8 cellular contexts compared by ENCODE assay signal in the genomic region with DNA sequence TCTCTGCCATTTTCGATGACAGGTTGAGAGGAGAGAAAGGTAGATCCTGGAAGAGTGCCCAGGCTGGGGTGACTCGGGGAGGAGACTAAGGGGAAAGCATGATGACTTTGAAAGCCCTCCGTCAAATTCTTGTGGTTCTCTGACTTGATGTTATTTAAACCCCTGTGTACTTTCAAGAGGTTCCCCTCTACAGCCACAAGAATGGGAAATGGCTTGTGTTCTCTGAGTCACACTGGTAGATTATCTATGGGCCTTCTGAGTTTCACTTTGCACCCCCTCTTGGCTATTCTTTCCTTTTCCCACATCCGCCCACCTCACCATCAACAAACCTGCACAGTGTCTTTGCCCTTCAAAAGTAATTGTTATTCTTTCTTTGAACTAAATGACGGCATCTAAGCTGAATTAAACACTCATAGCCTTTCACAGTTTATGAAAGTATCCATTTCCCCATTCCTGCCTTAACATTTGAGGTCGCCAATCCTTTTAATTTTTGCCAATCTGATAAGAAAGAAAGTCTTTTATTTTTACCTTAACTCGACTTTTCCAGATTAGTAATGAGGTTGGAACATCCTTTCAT. TPM values are rescaled to one million over a fixed set of nuclear protein-coding genes. Genes with fewer than 3 reads are reported as not detected.
DNase-seq lines count a peak whose midpoint lies in the region; ATAC-seq, FAIRE-seq and TF ChIP-seq lines count a peak whose summit lies in the region.

No MANE protein-coding gene starts in this region.

- RAD21 ChIA-PET in GM12878 (lab: Charles Lee; ENCODE audit: unreplicated experiment): interaction anchor here (0.6 to 4.9 kb wide), 3 partner anchors 10 to 275 kb away, joined by 3 to 35 read pairs (median 4); no protein-coding TSS in a partner anchor

- peak; percentile 94 for FAIRE-seq in GM12878 (lab: Jason Lieb, UNC)

- H3K4me2 ChIP-seq in GM12878 (ENCODE audit: control insufficient read depth, insufficient read depth): peak overlapping the region; percentile 64

- H3K4me3 Mint-ChIP-seq in nephron progenitor cell: no peak overlapping the region

- no TSS peak for BruUV-seq in GM12878 (replicated peaks; lab: Mats Ljungman, UMichigan)

- in situ Hi-C loops in ACHN (cut with HindIII; ENCODE audit: low pct_ligation_motif_present, low pct_unique_long_range_greater_than_20kb, low sequenced_read_pairs) (no loop called here), GM12878 (cut with MboI) (no loop called here)

- no peaks in the 10 kb centered on the region for H3K36me3 Mint-ChIP-seq in nephron progenitor cell (ENCODE audit: low read depth)

- no peaks in the 10 kb centered on the region for H4K20me1 ChIP-seq in GM12878 (ENCODE audit: control insufficient read depth, insufficient read depth)

- peaks cover 41% of the 10 kb centered on the region for H3K4me1 ChIP-seq in GM12878 (ENCODE audit: control insufficient read depth, insufficient read depth, low read length)

- peaks cover 13% of the 10 kb centered on the region for H3K4me1 Mint-ChIP-seq in nephron progenitor cell

- no peaks in the 10 kb centered on the region for H3K9me3 Mint-ChIP-seq in nephron progenitor cell

- no peak for TF ChIP-seq POLR2A in GM12878 (IDR thresholded peaks at IDR 0.05; ENCODE audit: low read depth, low read length)

- H3K9me3 ChIP-seq in GM12878 (replicated peaks; ENCODE audit: control insufficient read depth, insufficient read depth, low read length): no peaks in the 10 kb centered on the region

- 0 out of 2 replicates have a peak overlapping the region, but pooled peaks have one; percentile 35 for H3K4me3 ChIP-seq in GM12878

- no peak for TF ChIP-seq CTCF in GM12878 (IDR thresholded peaks at IDR 0.05 in 2 of 3, conservative IDR thresholded peaks at IDR 0.05 in 1 of 3; ENCODE audit: control insufficient read depth in 2 of 3, extremely low read depth in 1 of 3, insufficient read depth in 1 of 3, low read depth in 3 of 3, low read length in 3 of 3)
- TF ChIP-seq CTCF in nephron progenitor cell (IDR thresholded peaks at IDR 0.05): no peak

- POLR2A ChIA-PET in GM12878 (lab: Charles Lee): interaction anchor here (1.7 kb wide), 1 partner anchor 9 kb away, joined by 12 read pairs; no protein-coding TSS in a partner anchor

- 0 out of 2 replicates have a peak overlapping the region, but pooled peaks have one; percentile 30 for H3K9ac ChIP-seq in GM12878 (ENCODE audit: control insufficient read depth, insufficient read depth, low read length)

- no peak overlapping the region for H3K27ac Mint-ChIP-seq in nephron progenitor cell

- no peaks in the 10 kb centered on the region for H3K27me3 ChIP-seq in GM12878 (replicated peaks in 1 of 2; ENCODE audit: control insufficient read depth in 2 of 2, insufficient read depth in 2 of 2, low read length in 1 of 2)

- peaks cover 7% of the 10 kb centered on the region for H3K27me3 Mint-ChIP-seq in nephron progenitor cell (ENCODE audit: low read depth, poor library complexity)

- TF ChIP-seq RAD21 in GM12878 (IDR thresholded peaks at IDR 0.05; ENCODE audit: insufficient read depth, low read depth, low read length): no peak

- 2% methylated on average over 7 of the region's 7 CpGs for WGBS in GM12878 (ENCODE audit: insufficient coverage, insufficient replicate concordance, low lambda C conversion rate, missing lambda C conversion rate)

- no peak overlapping the region for H2AFZ ChIP-seq in GM12878 (ENCODE audit: control insufficient read depth, low read depth, low read length)

- SMC1A ChIA-PET in GM12878 (lab: Charles Lee; ENCODE audit: uncharacterized antibody, unreplicated experiment): interaction anchor here (0.7 to 4.1 kb wide), 6 partner anchors 9 to 83 kb away, joined by 3 to 32 read pairs (median 4); no protein-coding TSS in a partner anchor

- H3K27ac ChIP-seq in GM12878 (ENCODE audit: control insufficient read depth, insufficient read depth): peak overlapping the region; percentile 46

- peak; percentile 83 for DNase-seq in ACHN
- DNase-seq in T-helper 2 cell: peak in 3 of 5 experiments; percentile 26 to 86 (median 82)
- DNase-seq in GM12878 (ENCODE audit: low read depth, low spot score): peak; percentile 95
- DNase-seq in stimulated activated CD4-positive, alpha-beta T cell treated with anti-CD3 and anti-CD28 coated beads, Interleukin-15, amount 100 ng/mL, for 24 hours: peak; percentile 85
- no peak for DNase-seq in nephron progenitor cell
- DNase-seq in COLO668 (lab: John Stamatoyannopoulos, UW; ENCODE audit: unreplicated experiment): no peak

- no peaks in the 10 kb centered on the region for H3K79me2 ChIP-seq in GM12878 (ENCODE audit: control insufficient read depth, insufficient read depth, low read length)

- CTCF ChIA-PET in GM12878 (lab: Yijun Ruan, JAX): interaction anchor here (1.2 to 1.5 kb wide), 3 partner anchors 8 to 116 kb away, joined by 3 read pairs; no protein-coding TSS in a partner anchor

- peak; percentile 95 to 97 for TF ChIP-seq EP300 in GM12878 (IDR thresholded peaks at IDR 0.05; ENCODE audit: borderline replicate concordance in 1 of 2, control insufficient read depth in 1 of 2, low read depth in 2 of 2, low read length in 2 of 2)

- intact Hi-C loops in GM12878 (cut with micrococcal nuclease; ENCODE audit: unreplicated experiment): loop anchor here (5.0 kb wide), 1 partner anchor 79 kb away; no protein-coding TSS in a partner anchor

- ATAC-seq in GM19395 (IDR thresholded peaks at IDR 0.05; ENCODE audit: unreplicated experiment) (peak; percentile 67), HG03469 (IDR thresholded peaks at IDR 0.05; ENCODE audit: unreplicated experiment) (peak; percentile 47), GM12878 (peak; percentile 75)

- no peaks in the 10 kb centered on the region for H3K36me3 ChIP-seq in GM12878 (ENCODE audit: control insufficient read depth in 2 of 2, insufficient read depth in 2 of 2, low read length in 1 of 2)

TF ChIP-seq in GM12878, 131 proteins besides CTCF, POLR2A, EP300 and RAD21 (continues in another document):
- TF ChIP-seq SMC3 (IDR thresholded peaks at IDR 0.05; ENCODE audit: borderline replicate concordance, low read length) (no peak), CBFB (IDR thresholded peaks at IDR 0.05; ENCODE audit: low read depth) (peak; percentile 89), MYC (IDR thresholded peaks at IDR 0.05; ENCODE audit: insufficient read depth, insufficient read length, insufficient replicate concordance, low read length, severe bottlenecking) (no peak), TARDBP (IDR thresholded peaks at IDR 0.05; ENCODE audit: borderline replicate concordance) (no peak; the same call in 1 of the 2 replicates), DPF2 (IDR thresholded peaks at IDR 0.05) (peak; percentile 93), PAX8 (IDR thresholded peaks at IDR 0.05) (no peak), HDAC2 (IDR thresholded peaks at IDR 0.05) (no peak), MTA3 (IDR thresholded peaks at IDR 0.05; ENCODE audit: borderline replicate concordance, low read length) (peak; percentile 99), SIN3A (IDR thresholded peaks at IDR 0.05; ENCODE audit: low read depth, low read length) (no peak), TAF1 (IDR thresholded peaks at IDR 0.05; ENCODE audit: borderline replicate concordance, low read depth, low read length) (no peak)
- TF ChIP-seq, protein P1, sequence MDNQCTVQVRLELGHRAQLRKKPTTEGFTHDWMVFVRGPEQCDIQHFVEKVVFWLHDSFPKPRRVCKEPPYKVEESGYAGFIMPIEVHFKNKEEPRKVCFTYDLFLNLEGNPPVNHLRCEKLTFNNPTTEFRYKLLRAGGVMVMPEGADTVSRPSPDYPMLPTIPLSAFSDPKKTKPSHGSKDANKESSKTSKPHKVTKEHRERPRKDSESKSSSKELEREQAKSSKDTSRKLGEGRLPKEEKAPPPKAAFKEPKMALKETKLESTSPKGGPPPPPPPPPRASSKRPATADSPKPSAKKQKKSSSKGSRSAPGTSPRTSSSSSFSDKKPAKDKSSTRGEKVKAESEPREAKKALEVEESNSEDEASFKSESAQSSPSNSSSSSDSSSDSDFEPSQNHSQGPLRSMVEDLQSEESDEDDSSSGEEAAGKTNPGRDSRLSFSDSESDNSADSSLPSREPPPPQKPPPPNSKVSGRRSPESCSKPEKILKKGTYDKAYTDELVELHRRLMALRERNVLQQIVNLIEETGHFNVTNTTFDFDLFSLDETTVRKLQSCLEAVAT (IDR thresholded peaks at IDR 0.05): peak; percentile 88

RNA-seq across cellular contexts. Expression of a gene that starts 24.1 kb away (rescaled TPM):
- 13.7 and 18.8 TPM in 2 replicates for total RNA-seq in GM12878 (2013; cell fraction: nucleolus; rRNA removed)
- total RNA-seq in GM12878 (2014; rRNA removed) (1.1 and 1.9 TPM in 2 replicates), GM12878 (2014; rRNA removed; fragmentation: Illumina TruSeq; extraction: Trizol) (1.1 and 1.4 TPM in 2 replicates), GM12878 (2021) (1.5 and 1.8 TPM in 2 replicates)
- 1.3 TPM for polyA plus RNA-seq in GM12878 (2011; ENCODE audit: low read depth)
- polyA plus RNA-seq in GM12878 (2011; rRNA removed) (5.5 and 15.7 TPM in 2 replicates), GM12878 (2014; fragmentation: Illumina TruSeq; extraction: Trizol) (0.84 and 2.6 TPM in 2 replicates), GM12878 (2014; fragmentation: Nextera tagmentation; extraction: Ambion mirVana) (1 to 10 TPM; 1.7 to 1.9 TPM), GM12878 (2014; rRNA removed) (0.97 and 1.3 TPM in 2 replicates), GM12878 (2016; fragmentation: Nextera tagmentation; extraction: Ambion mirVana) (under 1 TPM; 0.88 to 1.00 TPM)
- polyA plus RNA-seq in GM12878 (2011; cell fraction: cytosol; rRNA removed): 22.9 and 31.0 TPM in 2 replicates
- polyA plus RNA-seq in GM12878 (2011; cell fraction: nucleus; rRNA removed): 9.8 and 13.4 TPM in 2 replicates
- 1.2 and 1.3 TPM in 2 replicates for polyA plus RNA-seq in GM12878 (2012)
- polyA minus RNA-seq in GM12878 (2011; rRNA and poly(A)+ RNA removed): 24.3 and 26.7 TPM in 2 replicates
- 9.3 and 10.8 TPM in 2 replicates for polyA minus RNA-seq in GM12878 (2011; cell fraction: cytosol; rRNA and poly(A)+ RNA removed)
- 5.0 and 7.0 TPM in 2 replicates for polyA minus RNA-seq in GM12878 (2011; cell fraction: nucleus; rRNA and poly(A)+ RNA removed)

Comparison
In these comparisons a context has a peak if more than half of its experiments do, and no peak if none do; other contexts are left out.
1. DNase-seq: peak in ACHN (single experiment), T-helper 2 cell (3 of 5), GM12878 (single experiment) and stimulated activated CD4-positive, alpha-beta T cell treated with anti-CD3 and anti-CD28 coated beads, Interleukin-15, amount 100 ng/mL, for 24 hours (single experiment); none in nephron progenitor cell (single experiment) and COLO668 (single experiment).
2. Peak in every context shown above with its lines, with median percentiles within 50 percentile points of each other: ATAC-seq.